ENCODE assay signal across 19 cellular contexts in genomic region chr6:29793796-29794195, GRCh38. TPM values are rescaled to one million over a fixed set of nuclear protein-coding genes. Genes with fewer than 3 reads are reported as not detected.
A peak's percentile ranks its signal among the peaks of the same experiment; 100 is the strongest.
DNase-seq lines count a peak whose midpoint lies in the region; ATAC-seq and TF ChIP-seq lines count a peak whose summit lies in the region.
"Had no signal": no experiment of that assay in that cellular context is flagged by ENCODE, and none has a peak within 500 bp of the region (broad histone marks: within the 10 kb centered on the region; RNA-seq: fewer than 3 reads in every experiment).

No MANE protein-coding gene starts in this region.

- H4K20me1 ChIP-seq in OCI-LY7 (ENCODE audit: insufficient read depth, low read length), result no peaks in the 10 kb centered on the region

- H3K4me2 ChIP-seq in OCI-LY7 (ENCODE audit: low read length), result no peak overlapping the region

- intact Hi-C loops in CD4-positive, alpha-beta memory T cell (cut with micrococcal nuclease), result loop anchor here (5.0 kb wide), 2 partner anchors 71 to 141 kb away; partner anchors contain the start of gene HLA-F
- intact Hi-C loops in activated B cell treated with CpG ODN at 0.5 μM for 24 hours (cut with micrococcal nuclease) (no loop called here), OCI-LY7 (cut with micrococcal nuclease; ENCODE audit: unreplicated experiment) (no loop called here), head of caudate nucleus (cut with DNase I) (no loop called here)

- POLR2A ChIA-PET in CD4-positive, alpha-beta memory T cell (lab: Charles Lee; ENCODE audit: partially characterized antibody), result interaction anchor here (1.0 to 1.4 kb wide), 4 partner anchors 45 to 154 kb away, joined by 3 to 15 read pairs (median 4); no protein-coding TSS in a partner anchor
- POLR2A ChIA-PET in activated B cell treated with CpG ODN at 0.5 μM for 24 hours (lab: Charles Lee) (no interaction called here), OCI-LY7 (lab: Charles Lee) (no interaction called here)

- DNase-seq in CD4-positive, CD25-positive, alpha-beta regulatory T cell, result no peak
- no peak for DNase-seq in CD4-positive, alpha-beta memory T cell
- DNase-seq in activated B cell treated with CpG ODN at 0.5 μM for 24 hours, result no peak
- DNase-seq in immature natural killer cell, result no peak
- no peak for DNase-seq in OCI-LY7 (ENCODE audit: low spot score)
- DNase-seq in head of caudate nucleus, result no peak
- no peak for DNase-seq in NCI-H345 treated with DMSO at 0.1 percent for 48 hours (lab: John Stamatoyannopoulos, UW; ENCODE audit: unreplicated experiment)
- DNase-seq: ACHN, Calu3, KBM-7, NCI-H1105 treated with DMSO at 0.1 percent for 48 hours, NCI-H1694, NCI-H2081 treated with DMSO at 0.1 percent for 48 hours, NCI-H748 treated with DMSO at 0.1 percent for 48 hours, SJCRH30 had no signal

- no peaks in the 10 kb centered on the region for H3K36me3 ChIP-seq in CD4-positive, CD25-positive, alpha-beta regulatory T cell (ENCODE audit: control insufficient read depth, insufficient read depth, low read length)
- no peaks in the 10 kb centered on the region for H3K36me3 ChIP-seq in CD4-positive, alpha-beta memory T cell (ENCODE audit: insufficient read depth, low read length)
- no peaks in the 10 kb centered on the region for H3K36me3 ChIP-seq in OCI-LY7 (ENCODE audit: insufficient read depth, low read length)
- H3K36me3 ChIP-seq: SJCRH30 had no signal

- no peak overlapping the region for H3K27ac ChIP-seq in CD4-positive, CD25-positive, alpha-beta regulatory T cell (ENCODE audit: insufficient read depth, low read length, poor library complexity, severe bottlenecking)
- H3K27ac ChIP-seq in CD4-positive, alpha-beta memory T cell (ENCODE audit: low read depth, low read length), result no peak overlapping the region
- H3K27ac ChIP-seq in OCI-LY7 (ENCODE audit: low read depth, low read length, poor library complexity, severe bottlenecking), result no peak overlapping the region
- H3K27ac ChIP-seq: C4-2B, SJCRH30 had no signal

- H3K9me2 ChIP-seq in OCI-LY7 (ENCODE audit: insufficient read depth, low read length), result no peaks in the 10 kb centered on the region

- TF ChIP-seq CTCF in activated B cell treated with CpG ODN at 0.5 μM for 24 hours (IDR thresholded peaks at IDR 0.05), result no peak
- TF ChIP-seq CTCF in OCI-LY7 (conservative IDR thresholded peaks at IDR 0.05; ENCODE audit: low read length), result no peak

- H3K79me2 ChIP-seq in OCI-LY7 (ENCODE audit: insufficient read depth, low read depth, low read length), result no peaks in the 10 kb centered on the region

- peaks cover 43% of the 10 kb centered on the region for H3K27me3 Mint-ChIP-seq in CD4-positive, CD25-positive, alpha-beta regulatory T cell
- peaks cover 9 to 17% of the 10 kb centered on the region in 2 donors for H3K27me3 Mint-ChIP-seq in CD4-positive, alpha-beta memory T cell
- H3K27me3 Mint-ChIP-seq in activated B cell treated with CpG ODN at 0.5 μM for 24 hours (peaks cover 32% of the 10 kb centered on the region), immature natural killer cell (ENCODE audit: low read depth in 3 of 3) (peaks cover 12 to 22% (median 13%) of the 10 kb centered on the region in 3 donors)

- H3K4me3 ChIP-seq in CD4-positive, CD25-positive, alpha-beta regulatory T cell (ENCODE audit: low read depth, low read length), result no peak overlapping the region
- H3K4me3 ChIP-seq in CD4-positive, alpha-beta memory T cell (ENCODE audit: low read length in 2 of 2), result no peak overlapping the region
- H3K4me3 ChIP-seq in OCI-LY7 (ENCODE audit: low read depth, low read length, poor library complexity, severe bottlenecking), result no peak overlapping the region
- H3K4me3 ChIP-seq: SJCRH30 had no signal

- H3K4me1 ChIP-seq in CD4-positive, CD25-positive, alpha-beta regulatory T cell (ENCODE audit: control insufficient read depth, insufficient read depth, low read length, poor library complexity, severe bottlenecking), result peaks cover 17% of the 10 kb centered on the region
- H3K4me1 ChIP-seq in CD4-positive, alpha-beta memory T cell (ENCODE audit: insufficient read depth, low read length), result peaks cover 15% of the 10 kb centered on the region
- H3K4me1 ChIP-seq in OCI-LY7 (ENCODE audit: insufficient read depth, low read length, poor library complexity, severe bottlenecking), result no peaks in the 10 kb centered on the region
- H3K4me1 ChIP-seq: SJCRH30 had no signal

- H3K4me3 Mint-ChIP-seq in CD4-positive, CD25-positive, alpha-beta regulatory T cell, result peak overlapping the region; percentile 52 to 91 (median 90)
- peak overlapping the region in 5 of 8 donors; percentile 77 to 94 (median 92) for H3K4me3 Mint-ChIP-seq in CD4-positive, alpha-beta memory T cell
- H3K4me3 Mint-ChIP-seq in activated B cell treated with CpG ODN at 0.5 μM for 24 hours (peak overlapping the region; percentile 38), immature natural killer cell (peak overlapping the region in 3 of 5 donors; percentile 87 to 88 (median 87))

- H3K9me3 ChIP-seq in CD4-positive, CD25-positive, alpha-beta regulatory T cell (ENCODE audit: control insufficient read depth in 2 of 2, low read length in 2 of 2), result peaks cover 0 to 5% of the 10 kb centered on the region in 2 experiments
- no peaks in the 10 kb centered on the region for H3K9me3 ChIP-seq in CD4-positive, alpha-beta memory T cell (ENCODE audit: control insufficient read depth in 1 of 2, low read length in 2 of 2)
- no peaks in the 10 kb centered on the region for H3K9me3 ChIP-seq in OCI-LY7 (ENCODE audit: low read length)
- H3K9me3 ChIP-seq: SJCRH30 had no signal

- ATAC-seq in CD4-positive, CD25-positive, alpha-beta regulatory T cell (ENCODE audit: low read depth in 2 of 2), result no peak
- no peak for ATAC-seq in activated B cell treated with CpG ODN at 0.5 μM for 24 hours (ENCODE audit: low read depth)
- no peak for ATAC-seq in GM21526 (IDR thresholded peaks at IDR 0.05; ENCODE audit: low FRiP score, unreplicated experiment)

- H3K36me3 Mint-ChIP-seq in CD4-positive, CD25-positive, alpha-beta regulatory T cell, result peaks cover 4% of the 10 kb centered on the region
- H3K36me3 Mint-ChIP-seq in CD4-positive, alpha-beta memory T cell, result peaks cover 0 to 5% of the 10 kb centered on the region in 2 donors
- no peaks in the 10 kb centered on the region for H3K36me3 Mint-ChIP-seq in activated B cell treated with CpG ODN at 0.5 μM for 24 hours (ENCODE audit: low read depth)
- H3K36me3 Mint-ChIP-seq in immature natural killer cell, result no peaks in the 10 kb centered on the region

- H3K27me3 ChIP-seq in CD4-positive, CD25-positive, alpha-beta regulatory T cell (ENCODE audit: control insufficient read depth, insufficient read depth, low read length), result peaks cover 28% of the 10 kb centered on the region
- H3K27me3 ChIP-seq in CD4-positive, alpha-beta memory T cell (ENCODE audit: insufficient read depth, low read length), result no peaks in the 10 kb centered on the region
- H3K27me3 ChIP-seq: SJCRH30 had no signal

- CTCF ChIA-PET in CD4-positive, alpha-beta memory T cell (lab: Charles Lee; ENCODE audit: partially characterized antibody), result interaction anchor here (0.8 to 2.4 kb wide), 5 partner anchors 40 to 141 kb away, joined by 4 to 13 read pairs (median 4); no protein-coding TSS in a partner anchor
- CTCF ChIA-PET in activated B cell treated with CpG ODN at 0.5 μM for 24 hours (lab: Charles Lee) (no interaction called here), OCI-LY7 (lab: Charles Lee; ENCODE audit: unreplicated experiment) (no interaction called here)

- BruUV-seq in OCI-LY7 (replicated peaks; lab: Mats Ljungman, UMichigan), result no TSS peak

- H3K9me3 Mint-ChIP-seq in CD4-positive, CD25-positive, alpha-beta regulatory T cell, result peaks cover 0 to 8% (median 4%) of the 10 kb centered on the region in 7 donors
- peaks cover 0 to 3% (median 2%) of the 10 kb centered on the region in 8 donors for H3K9me3 Mint-ChIP-seq in CD4-positive, alpha-beta memory T cell
- H3K9me3 Mint-ChIP-seq in activated B cell treated with CpG ODN at 0.5 μM for 24 hours (peaks cover 4% of the 10 kb centered on the region), immature natural killer cell (no peaks in the 10 kb centered on the region)

- peaks cover 4 to 22% (median 10%) of the 10 kb centered on the region in 4 donors for H3K4me1 Mint-ChIP-seq in CD4-positive, CD25-positive, alpha-beta regulatory T cell
- H3K4me1 Mint-ChIP-seq in CD4-positive, alpha-beta memory T cell, result peaks cover 8 to 36% (median 18%) of the 10 kb centered on the region in 4 donors
- H3K4me1 Mint-ChIP-seq in activated B cell treated with CpG ODN at 0.5 μM for 24 hours, result peaks cover 12% of the 10 kb centered on the region
- H3K4me1 Mint-ChIP-seq in immature natural killer cell, result peaks cover 11 to 21% of the 10 kb centered on the region in 2 donors

- peak overlapping the region in 2 of 3 donors; percentile 32 to 68 for H3K27ac Mint-ChIP-seq in CD4-positive, CD25-positive, alpha-beta regulatory T cell
- peak overlapping the region in 3 of 7 donors; percentile 6 to 86 (median 79) for H3K27ac Mint-ChIP-seq in CD4-positive, alpha-beta memory T cell
- H3K27ac Mint-ChIP-seq in activated B cell treated with CpG ODN at 0.5 μM for 24 hours (no peak overlapping the region), immature natural killer cell (no peak overlapping the region)

- no peak overlapping the region for H2AFZ ChIP-seq in OCI-LY7 (ENCODE audit: low read length)

RNA-seq across cellular contexts. Expression of gene HLA-G, which starts 33.8 kb away (rescaled TPM):
- 0.49 TPM for total RNA-seq in CD4-positive, CD25-positive, alpha-beta regulatory T cell
- 1 to 10 TPM in 3 of 4 donors, under 1 TPM in 1; 0.39 to 3.2 (median 1.3) TPM for polyA plus RNA-seq in CD4-positive, CD25-positive, alpha-beta regulatory T cell
- total RNA-seq in CD4-positive, alpha-beta memory T cell, result under 1 TPM; 0.28 to 0.52 TPM
- polyA plus RNA-seq in CD4-positive, alpha-beta memory T cell, result 1 to 10 TPM; 2.1 to 4.9 TPM
- total RNA-seq in activated B cell treated with CpG ODN at 0.5 μM for 24 hours (5.4 and 8.5 TPM in 2 replicates), OCI-LY7 (2022) (0.57 and 0.70 TPM in 2 replicates)
- polyA plus RNA-seq in immature natural killer cell, result 1 to 10 TPM in 2 of 3 donors, not detected in 1; 2.1 to 3.1 TPM
- not detected in 2 replicates for total RNA-seq in OCI-LY7 (2014; rRNA removed; shearing (Covaris generic))
- total RNA-seq: H4, NCI-H460, SJCRH30 had no signal

Comparison
In these comparisons a context has a peak if more than half of its experiments do, and no peak if none do; other contexts are left out.
1. H3K27ac Mint-ChIP-seq: peak in CD4-positive, CD25-positive, alpha-beta regulatory T cell (2 of 3); none in activated B cell treated with CpG ODN at 0.5 μM for 24 hours (single experiment) and immature natural killer cell (0 of 6).
2. H3K4me3 Mint-ChIP-seq: peak in every context shown above with its lines; median percentile 92 in CD4-positive, alpha-beta memory T cell; 90 in CD4-positive, CD25-positive, alpha-beta regulatory T cell; 87 in immature natural killer cell; 38 in activated B cell treated with CpG ODN at 0.5 μM for 24 hours.